ENCODE assay signal across 10 cellular contexts in genomic region chr1:170126691-170127090, GRCh38. TPM values are rescaled to one million over a fixed set of nuclear protein-coding genes. Genes with fewer than 3 reads are reported as not detected.
DNase-seq lines count a peak whose midpoint lies in the region; ATAC-seq, FAIRE-seq and TF ChIP-seq lines count a peak whose summit lies in the region.
"Had no signal": no experiment of that assay in that cellular context is flagged by ENCODE, and none has a peak within 500 bp of the region (broad histone marks: within the 10 kb centered on the region; RNA-seq: fewer than 3 reads in every experiment).

No MANE protein-coding gene starts in this region.

- no peaks in the 10 kb centered on the region for H3K36me3 ChIP-seq in small intestine (ENCODE audit: control insufficient read depth in 2 of 2, insufficient read depth in 2 of 2, low read length in 2 of 2)
- H3K36me3 ChIP-seq in ascending aorta, result no peaks in the 10 kb centered on the region

- H3K4me3 ChIP-seq in small intestine (ENCODE audit: low read depth in 1 of 2, low read length in 2 of 2) (no peak overlapping the region), ascending aorta (no peak overlapping the region)

- H3K9me3 Mint-ChIP-seq in nephron progenitor cell, result peaks cover 3% of the 10 kb centered on the region
- H3K9me3 Mint-ChIP-seq: nephron had no signal

- WGBS in small intestine, 3 donors, result 27 to 42% (median 35%) methylated on average over 4 of the region's 4 CpGs

- ATAC-seq in GM18868 (IDR thresholded peaks at IDR 0.05; ENCODE audit: unreplicated experiment), result peak; percentile 100
- peak; percentile 100 for ATAC-seq in HG02623 (IDR thresholded peaks at IDR 0.05; ENCODE audit: unreplicated experiment)

- no peaks in the 10 kb centered on the region for H3K27me3 Mint-ChIP-seq in nephron progenitor cell (ENCODE audit: low read depth, poor library complexity)

- H3K27ac Mint-ChIP-seq in nephron progenitor cell, result peak overlapping the region; percentile 49

- H3K4me3 Mint-ChIP-seq in nephron progenitor cell, result no peak overlapping the region
- H3K4me3 Mint-ChIP-seq: nephron had no signal

- intact Hi-C loops in ascending aorta (cut with DNase I), result no loop called here

- H3K4me1 ChIP-seq in small intestine (ENCODE audit: control insufficient read depth in 2 of 2, insufficient read depth in 1 of 2, low read depth in 1 of 2, low read length in 1 of 2) (no peaks in the 10 kb centered on the region), ascending aorta (no peaks in the 10 kb centered on the region)

- H3K27me3 ChIP-seq in small intestine (ENCODE audit: control insufficient read depth in 2 of 2, insufficient read depth in 2 of 2, low read length in 2 of 2), result no peaks in the 10 kb centered on the region
- no peaks in the 10 kb centered on the region for H3K27me3 ChIP-seq in ascending aorta

- TF ChIP-seq CTCF in nephron progenitor cell (IDR thresholded peaks at IDR 0.05), result no peak
- TF ChIP-seq CTCF in ascending aorta (IDR thresholded peaks at IDR 0.05), result no peak

- H3K27ac ChIP-seq in small intestine (ENCODE audit: low read depth in 1 of 2, low read length in 1 of 2), result no peak overlapping the region
- H3K27ac ChIP-seq in ascending aorta, result no peak overlapping the region
- H3K27ac ChIP-seq in substantia nigra (ENCODE audit: low read depth, low read length, poor library complexity, severe bottlenecking), result no peak overlapping the region
- H3K27ac ChIP-seq: VCaP had no signal

- no peaks in the 10 kb centered on the region for H3K36me3 Mint-ChIP-seq in nephron progenitor cell (ENCODE audit: low read depth)

- no peak for FAIRE-seq in small intestine (lab: Jason Lieb, UNC)

- no peaks in the 10 kb centered on the region for H3K9me3 ChIP-seq in small intestine (ENCODE audit: control insufficient read depth, low read depth)
- H3K9me3 ChIP-seq in ascending aorta, result no peaks in the 10 kb centered on the region

- DNase-seq in SK-MEL-5 (ENCODE audit: low read depth, low spot score) (peak; percentile 39), nephron progenitor cell (no peak), small intestine (no peak), ascending aorta (ENCODE audit: low spot score in 2 of 2) (no peak), substantia nigra (lab: John Stamatoyannopoulos, UW) (no peak), middle frontal gyrus (ENCODE audit: extremely low spot score, low spot score) (no peak)

- in situ Hi-C loops in SK-MEL-5 (cut with HindIII; ENCODE audit: low pct_unique_long_range_greater_than_20kb, low sequenced_read_pairs), result no loop called here

- peaks cover 17% of the 10 kb centered on the region for H3K4me1 Mint-ChIP-seq in nephron progenitor cell

RNA-seq across cellular contexts. Expression of gene NTMT2, which starts 19.1 kb away (rescaled TPM):
- total RNA-seq in SK-MEL-5 (2014; rRNA removed; shearing (Covaris generic)), result not detected in 2 replicates
- not detected in 2 replicates for polyA plus RNA-seq in SK-MEL-5 (2015; cell fraction: cytosol; rRNA removed)
- not detected in 2 replicates for polyA plus RNA-seq in SK-MEL-5 (2015; cell fraction: nucleus; rRNA removed)
- polyA plus RNA-seq in small intestine, result not detected
- not detected for total RNA-seq in ascending aorta

RNA-seq across cellular contexts. Expression of gene KIFAP3, which starts 52.2 kb away (rescaled TPM):
- 12.8 and 14.7 TPM in 2 replicates for total RNA-seq in SK-MEL-5 (2014; rRNA removed; shearing (Covaris generic))
- polyA plus RNA-seq in SK-MEL-5 (2015; cell fraction: cytosol; rRNA removed), result 16.9 and 17.8 TPM in 2 replicates
- polyA plus RNA-seq in SK-MEL-5 (2015; cell fraction: nucleus; rRNA removed), result 9.1 and 9.5 TPM in 2 replicates
- polyA plus RNA-seq in small intestine, result 10 to 100 TPM; 10.5 to 15.2 (median 14.1) TPM
- 12.6 TPM for total RNA-seq in ascending aorta
